ENCODE assay signal across 8 cellular contexts in genomic region chr19:46821512-46822359, GRCh38. TPM values are rescaled to one million over a fixed set of nuclear protein-coding genes. Genes with fewer than 3 reads are reported as not detected.
DNase-seq lines count a peak whose midpoint lies in the region; ATAC-seq and TF ChIP-seq lines count a peak whose summit lies in the region.

No MANE protein-coding gene starts in this region.

- peak overlapping the region; percentile 86 to 94 (median 91) for H3K4me2 ChIP-seq in BLaER1 treated with 17β-estradiol and CSF1 and Interleukin-3, amounts not matched to agents 10 nM and 100 nM

- H3K9me3 ChIP-seq in BLaER1 treated with 17β-estradiol and CSF1 and Interleukin-3, amounts not matched to agents 10 nM and 100 nM (replicated peaks in 1 of 11), result peaks cover 0 to 11% (median 6%) of the 10 kb centered on the region in 11 experiments; a peak in 9 of 22 replicates
- H3K9me3 ChIP-seq in mucosa of descending colon, result no peaks in the 10 kb centered on the region
- H3K9me3 ChIP-seq in transverse colon, result no peaks in the 10 kb centered on the region

- no peaks in the 10 kb centered on the region for H3K27me3 ChIP-seq in BLaER1 treated with 17β-estradiol and CSF1 and Interleukin-3, amounts not matched to agents 10 nM and 100 nM
- no peaks in the 10 kb centered on the region for H3K27me3 ChIP-seq in transverse colon

- H3K4me3 ChIP-seq in BLaER1 treated with 17β-estradiol and CSF1 and Interleukin-3, amounts not matched to agents 10 nM and 100 nM, result peak overlapping the region in 9 of 10 experiments; percentile 12 to 47 (median 38); a peak in 14 of 20 replicates
- H3K4me3 ChIP-seq in mucosa of descending colon, result no peak overlapping the region
- no peak overlapping the region for H3K4me3 ChIP-seq in transverse colon

- WGBS in transverse colon (ENCODE audit: low coverage in 1 of 2), 2 donors, result 57% methylated on average over 6 of the region's 16 CpGs; no CpG with 5 or more reads in 1 of the 2 donors

- in situ Hi-C loops in transverse colon (cut with MboI; ENCODE audit: low pct_ligation_motif_present in 1 of 4, low pct_unique_long_range_greater_than_20kb in 1 of 4, low sequenced_read_pairs in 3 of 4), result no loop called here

- peaks cover 0 to 10% (median 0%) of the 10 kb centered on the region in 11 experiments; a peak in 4 of 22 replicates for H4K20me1 ChIP-seq in BLaER1 treated with 17β-estradiol and CSF1 and Interleukin-3, amounts not matched to agents 10 nM and 100 nM

- no peak for TF ChIP-seq EP300 in transverse colon (IDR thresholded peaks at IDR 0.05; ENCODE audit: low read depth)

- H3K4me1 ChIP-seq in BLaER1 treated with 17β-estradiol and CSF1 and Interleukin-3, amounts not matched to agents 10 nM and 100 nM, result peaks cover 75 to 82% (median 77%) of the 10 kb centered on the region in 10 experiments
- H3K4me1 ChIP-seq in mucosa of descending colon (ENCODE audit: low read depth) (peaks cover 21% of the 10 kb centered on the region), transverse colon (peaks cover 9 to 27% (median 19%) of the 10 kb centered on the region in 4 donors)

- H3K36me3 ChIP-seq in BLaER1 treated with 17β-estradiol and CSF1 and Interleukin-3, amounts not matched to agents 10 nM and 100 nM, result no peaks in the 10 kb centered on the region
- no peaks in the 10 kb centered on the region for H3K36me3 ChIP-seq in mucosa of descending colon (ENCODE audit: low read depth)
- no peaks in the 10 kb centered on the region for H3K36me3 ChIP-seq in transverse colon

- H3K27ac ChIP-seq in BLaER1 treated with 17β-estradiol and CSF1 and Interleukin-3, amounts not matched to agents 10 nM and 100 nM, result peak overlapping the region; percentile 49 to 93 (median 84); a peak in 20 of 22 replicates
- peak overlapping the region; percentile 46 to 79 (median 68) for H3K27ac ChIP-seq in transverse colon

- no peak for TF ChIP-seq POLR2A in transverse colon (IDR thresholded peaks at IDR 0.05)

- intact Hi-C loops in mucosa of descending colon (cut with DNase I, micrococcal nuclease), result no loop called here
- intact Hi-C loops in transverse colon (cut with DNase I; ENCODE audit: low total_unique reads), result no loop called here

- TF ChIP-seq CTCF in mucosa of descending colon (IDR thresholded peaks at IDR 0.05) (no peak), transverse colon (IDR thresholded peaks at IDR 0.05) (no peak)

- peak; percentile 49 for ATAC-seq in HG03457 (IDR thresholded peaks at IDR 0.05; ENCODE audit: unreplicated experiment)
- ATAC-seq in mucosa of descending colon, result peak; percentile 82

- peak; percentile 77 for DNase-seq in activated CD8-positive, alpha-beta memory T cell treated with anti-CD3 and anti-CD28 coated beads, Interleukin-2, amount 50 U/mL, for 48 hours
- DNase-seq in mucosa of descending colon (peak; percentile 39 to 87 (median 76)), transverse colon (peak; percentile 67), cerebellar nuclear complex (lab: John Stamatoyannopoulos, UW) (no peak), NCI-H1092 (lab: John Stamatoyannopoulos, UW) (no peak), NCI-H748 (lab: John Stamatoyannopoulos, UW; ENCODE audit: unreplicated experiment) (no peak)

- peak overlapping the region in 9 of 11 experiments; percentile 1 to 83 (median 73); a peak in 18 of 22 replicates for H3K9ac ChIP-seq in BLaER1 treated with 17β-estradiol and CSF1 and Interleukin-3, amounts not matched to agents 10 nM and 100 nM

RNA-seq across cellular contexts. Expression of gene AP2S1, which starts 28.9 kb away (rescaled TPM):
- 100 to 1,000 TPM in 2 of 3 donors, 10 to 100 TPM in 1; 90.8 to 141 (median 107) TPM for total RNA-seq in mucosa of descending colon
- 10 to 100 TPM; 50.1 to 96.9 (median 61.2) TPM for total RNA-seq in transverse colon

RNA-seq across cellular contexts. Expression of gene SLC1A5, which starts 33.3 kb away (rescaled TPM):
- total RNA-seq in mucosa of descending colon (100 to 1,000 TPM in 1 of 3 donors, 10 to 100 TPM in 2; 54.7 to 101 (median 89.2) TPM), transverse colon (100 to 1,000 TPM in 1 of 4 donors, 10 to 100 TPM in 3; 19.8 to 104 (median 91.4) TPM)

RNA-seq across cellular contexts. Expression of gene ARHGAP35, which starts 39.1 kb away (rescaled TPM):
- 10 to 100 TPM; 56.5 to 85.3 (median 82.7) TPM for total RNA-seq in mucosa of descending colon
- 100 to 1,000 TPM in 2 of 4 donors, 10 to 100 TPM in 2; 77.1 to 159 (median 98.4) TPM for total RNA-seq in transverse colon

Comparison
In these comparisons a context has a peak if more than half of its experiments do, and no peak if none do; other contexts are left out.
1. H3K4me3 ChIP-seq: peak in BLaER1 treated with 17β-estradiol and CSF1 and Interleukin-3, amounts not matched to agents 10 nM and 100 nM (9 of 10); none in mucosa of descending colon (single experiment) and transverse colon (0 of 4).
2. DNase-seq: peak in activated CD8-positive, alpha-beta memory T cell treated with anti-CD3 and anti-CD28 coated beads, Interleukin-2, amount 50 U/mL, for 48 hours (single experiment), mucosa of descending colon (3 of 3) and transverse colon (single experiment); none in cerebellar nuclear complex (0 of 2), NCI-H1092 (single experiment) and NCI-H748 (single experiment).